1 cellular context compared by ENCODE assay signal in genomic region chr2:6885968-6886367, GRCh38.
TF ChIP-seq lines count a peak whose summit lies in the region.

No MANE protein-coding gene starts in this region.

TF ChIP-seq in K562, 482 proteins besides CTCF, POLR2A, EP300 and RAD21 (continued from another document):
- TF ChIP-seq, protein P1, sequence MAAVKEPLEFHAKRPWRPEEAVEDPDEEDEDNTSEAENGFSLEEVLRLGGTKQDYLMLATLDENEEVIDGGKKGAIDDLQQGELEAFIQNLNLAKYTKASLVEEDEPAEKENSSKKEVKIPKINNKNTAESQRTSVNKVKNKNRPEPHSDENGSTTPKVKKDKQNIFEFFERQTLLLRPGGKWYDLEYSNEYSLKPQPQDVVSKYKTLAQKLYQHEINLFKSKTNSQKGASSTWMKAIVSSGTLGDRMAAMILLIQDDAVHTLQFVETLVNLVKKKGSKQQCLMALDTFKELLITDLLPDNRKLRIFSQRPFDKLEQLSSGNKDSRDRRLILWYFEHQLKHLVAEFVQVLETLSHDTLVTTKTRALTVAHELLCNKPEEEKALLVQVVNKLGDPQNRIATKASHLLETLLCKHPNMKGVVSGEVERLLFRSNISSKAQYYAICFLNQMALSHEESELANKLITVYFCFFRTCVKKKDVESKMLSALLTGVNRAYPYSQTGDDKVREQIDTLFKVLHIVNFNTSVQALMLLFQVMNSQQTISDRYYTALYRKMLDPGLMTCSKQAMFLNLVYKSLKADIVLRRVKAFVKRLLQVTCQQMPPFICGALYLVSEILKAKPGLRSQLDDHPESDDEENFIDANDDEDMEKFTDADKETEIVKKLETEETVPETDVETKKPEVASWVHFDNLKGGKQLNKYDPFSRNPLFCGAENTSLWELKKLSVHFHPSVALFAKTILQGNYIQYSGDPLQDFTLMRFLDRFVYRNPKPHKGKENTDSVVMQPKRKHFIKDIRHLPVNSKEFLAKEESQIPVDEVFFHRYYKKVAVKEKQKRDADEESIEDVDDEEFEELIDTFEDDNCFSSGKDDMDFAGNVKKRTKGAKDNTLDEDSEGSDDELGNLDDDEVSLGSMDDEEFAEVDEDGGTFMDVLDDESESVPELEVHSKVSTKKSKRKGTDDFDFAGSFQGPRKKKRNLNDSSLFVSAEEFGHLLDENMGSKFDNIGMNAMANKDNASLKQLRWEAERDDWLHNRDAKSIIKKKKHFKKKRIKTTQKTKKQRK (IDR thresholded peaks at IDR 0.05; ENCODE audit: borderline replicate concordance, low read depth, low read length) = no peak
- TF ChIP-seq BMI1 (IDR thresholded peaks at IDR 0.05; ENCODE audit: low read length) = no peak
- TF ChIP-seq CTBP1 (IDR thresholded peaks at IDR 0.05; ENCODE audit: borderline replicate concordance) = peak; percentile 52
- TF ChIP-seq, protein P2, sequence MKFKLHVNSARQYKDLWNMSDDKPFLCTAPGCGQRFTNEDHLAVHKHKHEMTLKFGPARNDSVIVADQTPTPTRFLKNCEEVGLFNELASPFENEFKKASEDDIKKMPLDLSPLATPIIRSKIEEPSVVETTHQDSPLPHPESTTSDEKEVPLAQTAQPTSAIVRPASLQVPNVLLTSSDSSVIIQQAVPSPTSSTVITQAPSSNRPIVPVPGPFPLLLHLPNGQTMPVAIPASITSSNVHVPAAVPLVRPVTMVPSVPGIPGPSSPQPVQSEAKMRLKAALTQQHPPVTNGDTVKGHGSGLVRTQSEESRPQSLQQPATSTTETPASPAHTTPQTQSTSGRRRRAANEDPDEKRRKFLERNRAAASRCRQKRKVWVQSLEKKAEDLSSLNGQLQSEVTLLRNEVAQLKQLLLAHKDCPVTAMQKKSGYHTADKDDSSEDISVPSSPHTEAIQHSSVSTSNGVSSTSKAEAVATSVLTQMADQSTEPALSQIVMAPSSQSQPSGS (CRISPR knock-in tag; IDR thresholded peaks at IDR 0.05) = no peak
- TF ChIP-seq TAL1 (IDR thresholded peaks at IDR 0.05) = peak; percentile 86
- TF ChIP-seq ZNF785 (CRISPR knock-in tag; IDR thresholded peaks at IDR 0.05) = no peak
- TF ChIP-seq HMGXB4 (CRISPR knock-in tag; IDR thresholded peaks at IDR 0.05) = no peak
- TF ChIP-seq MAFF (IDR thresholded peaks at IDR 0.05; ENCODE audit: low read length) = peak; percentile 58; the same call in 1 of the 2 replicates
- TF ChIP-seq MTA2 (IDR thresholded peaks at IDR 0.05; ENCODE audit: low read depth) = peak; percentile 83
- TF ChIP-seq NCOR1 (IDR thresholded peaks at IDR 0.05) = peak; percentile 82
- TF ChIP-seq SMAD4 (CRISPR knock-in tag; conservative IDR thresholded peaks at IDR 0.05) = peak; percentile 16; the same call in 1 of the 2 replicates
- TF ChIP-seq HDAC3 (IDR thresholded peaks at IDR 0.05; ENCODE audit: borderline replicate concordance, partially characterized antibody) = peak; percentile 54
- 0 out of 4 replicates have a peak, but pooled peaks of 1 of the 2 experiments have one; percentile 45 for TF ChIP-seq ARNT (IDR thresholded peaks at IDR 0.05)
- peak; percentile 54; the same call in 1 of the 2 replicates for TF ChIP-seq FOXM1 (IDR thresholded peaks at IDR 0.05; ENCODE audit: low read depth)
- no peak for TF ChIP-seq FOXM1 (CRISPR knock-in tag; IDR thresholded peaks at IDR 0.05; ENCODE audit: low read depth)
- peak; percentile 53 to 75; a peak in 3 of 4 replicates for TF ChIP-seq KDM1A (IDR thresholded peaks at IDR 0.05)
- peak; percentile 87 for TF ChIP-seq SMARCC2 (IDR thresholded peaks at IDR 0.05; ENCODE audit: low read depth)
- peak; percentile 54; the same call in 1 of the 2 replicates for TF ChIP-seq KHSRP (IDR thresholded peaks at IDR 0.05)
- TF ChIP-seq C11orf30 (IDR thresholded peaks at IDR 0.05; ENCODE audit: low read depth) = peak; percentile 79
- TF ChIP-seq ATF3 (IDR thresholded peaks at IDR 0.05) = peak; percentile 80
- TF ChIP-seq ATF3 (CRISPR knock-in tag; conservative IDR thresholded peaks at IDR 0.05) = no peak
- peak; percentile 63; the same call in 1 of the 2 replicates for TF ChIP-seq GATAD2B (IDR thresholded peaks at IDR 0.05; ENCODE audit: borderline replicate concordance)
- no peak for TF ChIP-seq EGR1 (conservative IDR thresholded peaks at IDR 0.05)
- no peak for TF ChIP-seq ZNF79 (CRISPR knock-in tag; IDR thresholded peaks at IDR 0.05; ENCODE audit: low read depth)
- TF ChIP-seq ZBTB9 (CRISPR knock-in tag; IDR thresholded peaks at IDR 0.05) = no peak
- peak; percentile 68 for TF ChIP-seq STAT5A (IDR thresholded peaks at IDR 0.05; ENCODE audit: borderline replicate concordance, low read length)
- TF ChIP-seq MAFG (tag; conservative IDR thresholded peaks at IDR 0.05) = peak; percentile 68
- TF ChIP-seq ZNF583 (CRISPR knock-in tag; IDR thresholded peaks at IDR 0.05) = no peak
- peak; percentile 70; the same call in 1 of the 2 replicates for TF ChIP-seq MTA1 (IDR thresholded peaks at IDR 0.05; ENCODE audit: borderline replicate concordance)
- TF ChIP-seq PREB (CRISPR knock-in tag; IDR thresholded peaks at IDR 0.05) = no peak
- peak; percentile 91 for TF ChIP-seq CBFA2T3 (IDR thresholded peaks at IDR 0.05)
- TF ChIP-seq ZBTB49 (CRISPR knock-in tag; IDR thresholded peaks at IDR 0.05; ENCODE audit: borderline replicate concordance) = no peak
- TF ChIP-seq CREM (IDR thresholded peaks at IDR 0.05; ENCODE audit: low read depth) = peak; percentile 22; the same call in 1 of the 2 replicates
- 0 out of 2 replicates have a peak, but pooled peaks have one; percentile 19 for TF ChIP-seq JUNB (CRISPR knock-in tag; conservative IDR thresholded peaks at IDR 0.05)
- no peak for TF ChIP-seq YY1 (IDR thresholded peaks at IDR 0.05; ENCODE audit: borderline replicate concordance in 1 of 3, control insufficient read depth in 1 of 3, extremely low read depth in 1 of 3, insufficient read depth in 3 of 3, insufficient read length in 1 of 3, insufficient replicate concordance in 2 of 3, low read depth in 1 of 3, low read length in 2 of 3)
- peak; percentile 46 for TF ChIP-seq CC2D1A (IDR thresholded peaks at IDR 0.05)
- 0 out of 2 replicates have a peak, but pooled peaks have one; percentile 10 for TF ChIP-seq ETV1 (tag; conservative IDR thresholded peaks at IDR 0.05; ENCODE audit: low read depth)
- TF ChIP-seq IFI16 (CRISPR knock-in tag; IDR thresholded peaks at IDR 0.05) = no peak
- no peak for TF ChIP-seq SAFB2 (IDR thresholded peaks at IDR 0.05; ENCODE audit: borderline replicate concordance, low read depth, low read length, severe bottlenecking)
- TF ChIP-seq MAFK (IDR thresholded peaks at IDR 0.05; ENCODE audit: low read length) = peak; percentile 59; the same call in 1 of the 2 replicates
- peak; percentile 39; the same call in 1 of the 2 replicates for TF ChIP-seq POLR2AphosphoS5 (IDR thresholded peaks at IDR 0.05; ENCODE audit: control insufficient read depth, insufficient read depth, low read depth, low read length)
- peak; percentile 70 for TF ChIP-seq ZNF316 (IDR thresholded peaks at IDR 0.05)
- TF ChIP-seq PML (IDR thresholded peaks at IDR 0.05; ENCODE audit: low read length) = peak; percentile 77; the same call in 1 of the 2 replicates
- 0 out of 2 replicates have a peak, but pooled peaks have one; percentile 20 for TF ChIP-seq VEZF1 (CRISPR knock-in tag; IDR thresholded peaks at IDR 0.05)
- peak; percentile 95 for TF ChIP-seq FOSL1 (tag; conservative IDR thresholded peaks at IDR 0.05)
- TF ChIP-seq SOX6 (IDR thresholded peaks at IDR 0.05) = peak; percentile 67; the same call in 1 of the 2 replicates
- peak; percentile 50; the same call in 1 of the 2 replicates for TF ChIP-seq HMBOX1 (IDR thresholded peaks at IDR 0.05)
- TF ChIP-seq TEAD4 (IDR thresholded peaks at IDR 0.05; ENCODE audit: low read length) = peak; percentile 92
- no peak for TF ChIP-seq TEAD4 (CRISPR knock-in tag; IDR thresholded peaks at IDR 0.05; ENCODE audit: borderline replicate concordance)
TF ChIP-seq in K562: peak in this region for 72.
